ENCODE assay signal across 10 cellular contexts in the genomic region with DNA sequence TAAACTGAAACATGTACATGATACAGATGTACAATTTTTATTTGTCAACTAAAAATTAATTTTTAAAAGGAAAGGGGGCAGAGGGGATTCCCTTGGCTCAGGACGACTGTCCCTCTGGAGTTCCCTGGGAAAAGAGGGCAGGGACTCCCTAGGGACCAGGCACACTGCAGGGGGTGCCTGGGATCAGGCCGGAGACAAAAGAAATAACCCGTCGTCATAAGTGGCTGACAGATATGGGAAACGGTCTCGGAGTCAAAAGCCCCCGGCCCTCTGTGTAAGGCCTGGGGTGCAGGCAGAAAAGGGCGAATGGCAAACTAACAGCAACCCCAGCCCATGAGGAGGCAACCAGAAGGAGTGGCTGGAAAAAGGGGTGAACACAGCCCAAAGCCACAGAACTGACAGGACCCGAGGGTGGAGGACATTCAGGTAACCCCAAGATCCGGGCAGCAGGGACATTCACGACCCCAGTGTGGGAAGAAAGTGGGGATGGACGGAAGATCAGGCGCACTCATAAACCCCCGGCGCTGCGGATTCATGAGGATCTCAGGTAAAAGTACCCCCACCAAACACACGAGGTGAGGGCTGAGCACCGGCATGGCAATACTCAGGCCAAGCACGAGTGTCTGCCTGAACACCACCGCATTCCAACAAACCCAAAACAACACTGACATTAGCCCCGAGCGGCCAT. TPM values are rescaled to one million over a fixed set of nuclear protein-coding genes. Genes with fewer than 3 reads are reported as not detected.
DNase-seq lines count a peak whose midpoint lies in the region; ATAC-seq and TF ChIP-seq lines count a peak whose summit lies in the region.
"Had no signal": no experiment of that assay in that cellular context is flagged by ENCODE, and none has a peak within 500 bp of the region (broad histone marks: within the 10 kb centered on the region; RNA-seq: fewer than 3 reads in every experiment).

No MANE protein-coding gene starts in this region.

- ATAC-seq in activated naive CD4-positive, alpha-beta T cell treated with anti-CD3 and anti-CD28 coated beads, Interleukin-2, amount 50 U/mL, for 72 hours, result no peak

- H3K9me3 Mint-ChIP-seq in activated naive CD4-positive, alpha-beta T cell treated with anti-CD3 and anti-CD28 coated beads, Interleukin-2, amount 50 U/mL, for 72 hours, result no peaks in the 10 kb centered on the region

- H3K4me1 ChIP-seq in mesendoderm (ENCODE audit: control insufficient read depth, low read depth, low read length) (peaks cover 17% of the 10 kb centered on the region), thyroid gland (peaks cover 50 to 74% of the 10 kb centered on the region in 2 donors)

- no peak overlapping the region for H4K8ac ChIP-seq in mesendoderm (ENCODE audit: low read depth, low read length)

- H3K27me3 ChIP-seq in mesendoderm (ENCODE audit: insufficient read depth, low read length, poor library complexity) (no peaks in the 10 kb centered on the region), thyroid gland (no peaks in the 10 kb centered on the region)

- H4K5ac ChIP-seq in mesendoderm (ENCODE audit: low read length), result no peak overlapping the region

- no CpG with 5 or more reads among the region's 22 CpGs for WGBS in mesendoderm (ENCODE audit: extremely low coverage, insufficient coverage, low lambda C conversion rate)
- WGBS in thyroid gland, 2 donors, result 68 to 70% methylated on average over 22 of the region's 22 CpGs

- H3K36me3 ChIP-seq in mesendoderm (ENCODE audit: control insufficient read depth, insufficient read depth, low read length) (peaks cover 2% of the 10 kb centered on the region), thyroid gland (peaks cover 4 to 13% of the 10 kb centered on the region in 2 donors)

- intact Hi-C loops in thyroid gland (cut with DNase I), result no loop called here

- TF ChIP-seq CTCF in thyroid gland (IDR thresholded peaks at IDR 0.05), result no peak

- H2BK15ac ChIP-seq in mesendoderm (replicated peaks; ENCODE audit: low read depth), result no peak overlapping the region

- no peak for TF ChIP-seq POLR2A in thyroid gland (IDR thresholded peaks at IDR 0.05)

- peaks cover 82% of the 10 kb centered on the region for H3K79me2 ChIP-seq in mesendoderm (ENCODE audit: control insufficient read depth, insufficient read depth, low read length)

- H3K9me3 ChIP-seq in thyroid gland, result no peaks in the 10 kb centered on the region

- peak overlapping the region in 1 of 2 donors; percentile 78 for H3K27ac Mint-ChIP-seq in activated naive CD4-positive, alpha-beta T cell treated with anti-CD3 and anti-CD28 coated beads, Interleukin-2, amount 50 U/mL, for 72 hours

- no peak overlapping the region for H2BK5ac ChIP-seq in mesendoderm (ENCODE audit: low read length)

- H3K4ac ChIP-seq in mesendoderm (ENCODE audit: low read depth, low read length), result no peak overlapping the region

- DNase-seq in DMS153 (lab: John Stamatoyannopoulos, UW), result peak; percentile 8
- no peak for DNase-seq in DMS153 treated with DMSO at 0.1 percent for 48 hours (lab: John Stamatoyannopoulos, UW; ENCODE audit: unreplicated experiment)
- DNase-seq in mesendoderm, result no peak
- no peak for DNase-seq in thyroid gland
- no peak for DNase-seq in NCI-H2171 (lab: John Stamatoyannopoulos, UW)
- no peak for DNase-seq in activated naive CD4-positive, alpha-beta T cell treated with anti-CD3 and anti-CD28 coated beads, Interleukin-2, amount 50 U/mL, for 72 hours (ENCODE audit: low spot score in 2 of 2)
- DNase-seq in NCI-H1694 (lab: John Stamatoyannopoulos, UW), result no peak
- DNase-seq: KG1 had no signal

- no peak overlapping the region for H3K18ac ChIP-seq in mesendoderm (ENCODE audit: low read length)

- peak overlapping the region; percentile 17 for H3K56ac ChIP-seq in mesendoderm (ENCODE audit: low read length)

- H3K4me3 ChIP-seq in mesendoderm (ENCODE audit: low read length) (no peak overlapping the region), thyroid gland (replicated peaks in 1 of 3) (no peak overlapping the region)

- H2BK120ac ChIP-seq in mesendoderm (ENCODE audit: low read depth, low read length), result no peak overlapping the region

- H3K9ac ChIP-seq in mesendoderm (ENCODE audit: low read length), result no peak overlapping the region

- H3K27ac ChIP-seq in cingulate gyrus (ENCODE audit: low read depth, low read length), result peak overlapping the region; percentile 54
- no peak overlapping the region for H3K27ac ChIP-seq in mesendoderm (ENCODE audit: low read depth, low read length)
- peak overlapping the region; percentile 79 to 87 (median 82) for H3K27ac ChIP-seq in thyroid gland
- H3K27ac ChIP-seq: 22Rv1 had no signal

- no peak overlapping the region for H3K4me2 ChIP-seq in mesendoderm (ENCODE audit: low read length)

- H3K79me1 ChIP-seq in mesendoderm (ENCODE audit: low read length), result peaks cover 50% of the 10 kb centered on the region

- peaks cover 5 to 6% of the 10 kb centered on the region in 2 donors for H3K36me3 Mint-ChIP-seq in activated naive CD4-positive, alpha-beta T cell treated with anti-CD3 and anti-CD28 coated beads, Interleukin-2, amount 50 U/mL, for 72 hours

- peak overlapping the region; percentile 80 for H3K23ac ChIP-seq in mesendoderm (ENCODE audit: low read length)

- no peak overlapping the region for H2AK5ac ChIP-seq in mesendoderm (ENCODE audit: low read length)

RNA-seq across cellular contexts. Expression of gene MLLT1, which starts 6.7 kb away (rescaled TPM):
- 28.4 TPM for polyA plus RNA-seq in mesendoderm (2013, experiment 1 of 2)
- 27.7 TPM for polyA plus RNA-seq in mesendoderm (2013, experiment 2 of 2)
- total RNA-seq in thyroid gland, result 10 to 100 TPM; 19.2 to 35.0 (median 26.7) TPM
- total RNA-seq in activated naive CD4-positive, alpha-beta T cell treated with anti-CD3 and anti-CD28 coated beads, Interleukin-2, amount 50 U/mL, for 72 hours, result 10 to 100 TPM; 31.8 to 48.2 TPM
